ENCODE assay signal across 10 cellular contexts in the genomic region with DNA sequence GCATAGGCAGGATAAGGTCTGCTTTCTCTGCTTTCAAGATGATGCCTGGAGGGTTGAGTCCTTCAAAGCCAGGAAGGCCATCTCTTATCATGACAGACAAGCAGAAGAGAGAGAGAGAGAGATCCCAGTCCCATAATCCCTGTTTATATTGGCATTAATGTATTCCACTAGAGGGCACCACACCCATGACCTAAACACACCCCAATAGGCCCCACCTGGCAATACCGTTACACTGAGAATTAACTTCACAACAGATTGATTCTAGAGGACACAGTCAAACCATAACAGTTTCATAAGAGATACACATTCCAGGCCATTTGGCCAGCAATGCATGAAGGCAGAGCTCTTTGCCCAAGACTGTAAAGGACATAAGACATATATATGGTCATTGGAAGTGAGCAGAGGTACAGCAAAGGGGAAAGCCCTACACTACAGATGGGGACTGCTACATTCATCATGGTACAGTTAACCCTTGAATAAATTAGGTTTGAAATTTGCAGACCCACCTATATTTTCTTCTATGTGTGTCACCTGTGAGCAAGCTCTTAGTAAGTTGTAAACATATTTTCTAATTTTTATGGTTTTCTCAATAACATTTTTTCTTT.
DNase-seq lines count a peak whose midpoint lies in the region; ATAC-seq, FAIRE-seq and TF ChIP-seq lines count a peak whose summit lies in the region.
"Had no signal": no experiment of that assay in that cellular context is flagged by ENCODE, and none has a peak within 500 bp of the region (broad histone marks: within the 10 kb centered on the region; RNA-seq: fewer than 3 reads in every experiment).

No MANE protein-coding gene starts in this region.

- H3K9me3 ChIP-seq in left ventricle myocardium inferior (replicated peaks) = no peaks in the 10 kb centered on the region
- H3K9me3 ChIP-seq in right atrium auricular region = no peaks in the 10 kb centered on the region
- no peaks in the 10 kb centered on the region for H3K9me3 ChIP-seq in sigmoid colon

- H3K4me1 ChIP-seq in left ventricle myocardium inferior (no peaks in the 10 kb centered on the region), right atrium auricular region (no peaks in the 10 kb centered on the region), sigmoid colon (no peaks in the 10 kb centered on the region)

- FAIRE-seq in colon (lab: Jason Lieb, UNC) = peak; percentile 69

- TF ChIP-seq CTCF in left ventricle myocardium inferior (IDR thresholded peaks at IDR 0.05; ENCODE audit: borderline replicate concordance) (peak; percentile 33), right atrium auricular region (IDR thresholded peaks at IDR 0.05) (peak in 1 of 2 donors; percentile 40), sigmoid colon (IDR thresholded peaks at IDR 0.05) (no peak), nephron progenitor cell (IDR thresholded peaks at IDR 0.05) (no peak)

- H3K4me3 ChIP-seq in left ventricle myocardium inferior (no peak overlapping the region), right atrium auricular region (no peak overlapping the region), sigmoid colon (no peak overlapping the region)

- H3K36me3 ChIP-seq in left ventricle myocardium inferior (no peaks in the 10 kb centered on the region), right atrium auricular region (no peaks in the 10 kb centered on the region), sigmoid colon (no peaks in the 10 kb centered on the region)

- ATAC-seq in GM19023 (IDR thresholded peaks at IDR 0.05; ENCODE audit: unreplicated experiment) = no peak

- H3K4me1 Mint-ChIP-seq in nephron progenitor cell = no peaks in the 10 kb centered on the region

- WGBS in sigmoid colon, 2 donors = 5 to 20% methylated on average over 1 of the region's 1 CpG

- intact Hi-C loops in left ventricle myocardium inferior (cut with micrococcal nuclease) = no loop called here
- intact Hi-C loops in sigmoid colon (cut with DNase I) = no loop called here

- no peak overlapping the region for H3K27ac Mint-ChIP-seq in nephron progenitor cell

- DNase-seq in left ventricle myocardium inferior (no peak), right atrium auricular region (ENCODE audit: low spot score) (no peak), HuH-7 (ENCODE audit: low spot score) (peak; percentile 8), sigmoid colon (no peak), NCI-H345 treated with DMSO at 0.1 percent for 48 hours (lab: John Stamatoyannopoulos, UW; ENCODE audit: unreplicated experiment) (no peak), nephron progenitor cell (no peak)
- DNase-seq: activated gamma-delta T cell treated with Interleukin-2 at 50 U/mL for 16 hours, NCI-H1417 treated with DMSO at 0.1 percent for 48 hours had no signal

- no peak for TF ChIP-seq POLR2A in sigmoid colon (IDR thresholded peaks at IDR 0.05)

- no peak overlapping the region for H3K4me3 Mint-ChIP-seq in nephron progenitor cell

- no peak overlapping the region for H3K27ac ChIP-seq in left ventricle myocardium inferior (replicated peaks)
- no peak overlapping the region for H3K27ac ChIP-seq in right atrium auricular region
- no peak overlapping the region for H3K27ac ChIP-seq in sigmoid colon

- H3K27me3 ChIP-seq in left ventricle myocardium inferior (ENCODE audit: low read depth) (peaks cover 65% of the 10 kb centered on the region), right atrium auricular region (no peaks in the 10 kb centered on the region), sigmoid colon (peaks cover 0 to 10% (median 0%) of the 10 kb centered on the region in 3 donors)

- H3K36me3 Mint-ChIP-seq in nephron progenitor cell (ENCODE audit: low read depth) = no peaks in the 10 kb centered on the region

- no peak for TF ChIP-seq EP300 in sigmoid colon (IDR thresholded peaks at IDR 0.05)

- peaks cover 57% of the 10 kb centered on the region for H3K9me3 Mint-ChIP-seq in nephron progenitor cell

- H3K27me3 Mint-ChIP-seq in nephron progenitor cell (ENCODE audit: low read depth, poor library complexity) = peaks cover 6% of the 10 kb centered on the region
